Comparison of ENCODE assay signal across 9 cellular contexts in the genomic region with DNA sequence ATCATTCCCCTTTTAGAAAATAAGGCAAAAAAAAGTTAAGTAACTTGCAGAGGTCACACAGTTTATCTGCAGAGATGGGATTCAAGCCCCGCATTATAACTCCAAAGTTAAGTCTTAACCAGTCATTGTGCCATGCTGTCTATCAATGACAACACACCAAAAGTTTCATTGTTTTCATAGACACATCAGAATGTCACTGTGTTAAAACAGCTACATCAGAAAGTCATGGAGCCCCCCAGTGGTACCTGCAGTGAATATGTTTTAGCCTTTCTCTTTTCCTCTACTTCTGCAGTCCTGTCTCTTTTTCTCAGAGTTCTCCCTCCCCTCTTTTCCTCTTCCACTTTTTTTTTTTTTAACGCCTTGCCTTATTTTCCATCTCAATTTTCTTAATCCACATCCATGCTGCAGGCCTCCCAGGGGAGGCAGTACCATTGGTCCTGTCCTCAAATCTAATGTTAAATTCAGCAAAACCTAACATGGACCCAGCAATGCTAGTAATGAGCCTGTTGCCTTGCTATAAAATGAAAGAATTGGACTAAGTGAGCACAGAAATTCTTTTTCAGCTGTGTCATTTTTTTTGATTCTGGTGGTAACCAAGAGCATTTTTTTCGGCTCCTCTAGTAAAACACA. TPM values are rescaled to one million over a fixed set of nuclear protein-coding genes. Genes with fewer than 3 reads are reported as not detected.
A peak's percentile ranks its signal among the peaks of the same experiment; 100 is the strongest.
DNase-seq lines count a peak whose midpoint lies in the region; ATAC-seq and TF ChIP-seq lines count a peak whose summit lies in the region.
"Had no signal": no experiment of that assay in that cellular context is flagged by ENCODE, and none has a peak within 500 bp of the region (broad histone marks: within the 10 kb centered on the region; RNA-seq: fewer than 3 reads in every experiment).

No MANE protein-coding gene starts in this region.

- H3K4me3 Mint-ChIP-seq in effector memory CD8-positive, alpha-beta T cell: no peak overlapping the region
- H3K4me3 Mint-ChIP-seq: activated naive CD4-positive, alpha-beta T cell treated with anti-CD3 and anti-CD28 coated beads, Interleukin-2, amount 50 U/mL, for 24 hours had no signal

- CTCF ChIA-PET in PC-9 (lab: Charles Lee): interaction anchor here (0.6 to 0.8 kb wide), 4 partner anchors 88 to 718 kb away, joined by 4 to 12 read pairs (median 6); no protein-coding TSS in a partner anchor

- H3K36me3 Mint-ChIP-seq in effector memory CD8-positive, alpha-beta T cell (ENCODE audit: insufficient read depth): no peaks in the 10 kb centered on the region
- H3K36me3 Mint-ChIP-seq: activated naive CD4-positive, alpha-beta T cell treated with anti-CD3 and anti-CD28 coated beads, Interleukin-2, amount 50 U/mL, for 24 hours had no signal

- no TSS peak for BruUV-seq in PC-9 (replicated peaks; lab: Mats Ljungman, UMichigan)

- H3K4me2 ChIP-seq in PC-9: no peak overlapping the region

- H3K27me3 Mint-ChIP-seq in effector memory CD8-positive, alpha-beta T cell: peaks cover 40 to 68% of the 10 kb centered on the region in 2 donors

- intact Hi-C loops in heart left ventricle (cut with DNase I): loop anchor here in 7 of 10 donors (2.0 to 10.0 kb wide), 3 partner anchors 275 to 279 kb away; no protein-coding TSS in a partner anchor
- intact Hi-C loops in cardiac septum (cut with DNase I): loop anchor here (10.0 kb wide), 1 partner anchor 275 kb away; no protein-coding TSS in a partner anchor
- intact Hi-C loops in PC-9 (cut with micrococcal nuclease; ENCODE audit: unreplicated experiment): loop anchor here (1.0 to 5.0 kb wide), 4 partner anchors 37 to 279 kb away; no protein-coding TSS in a partner anchor

- H3K27ac ChIP-seq in heart left ventricle (no peak overlapping the region), PC-9 (no peak overlapping the region)

- H3K79me2 ChIP-seq in PC-9 (ENCODE audit: low read depth): no peaks in the 10 kb centered on the region

- H3K36me3 ChIP-seq in heart left ventricle (no peaks in the 10 kb centered on the region), PC-9 (ENCODE audit: low read depth) (no peaks in the 10 kb centered on the region)

- H3K27me3 ChIP-seq in heart left ventricle (peaks cover 0 to 46% (median 20%) of the 10 kb centered on the region in 9 donors), PC-9 (ENCODE audit: insufficient read depth, low read depth) (no peaks in the 10 kb centered on the region)

- H3K4me1 Mint-ChIP-seq in effector memory CD8-positive, alpha-beta T cell (ENCODE audit: low read depth in 2 of 2): peaks cover 0 to 2% of the 10 kb centered on the region in 2 donors

- 54 to 63% (median 56%) methylated on average over 3 of the region's 3 CpGs for WGBS in heart left ventricle, 4 donors

- H2AFZ ChIP-seq in PC-9: no peak overlapping the region

- no peak for DNase-seq in heart left ventricle
- DNase-seq in cardiac septum (ENCODE audit: low spot score): no peak
- DNase-seq in HuH-7 (ENCODE audit: low spot score): peak; percentile 63
- DNase-seq in PC-9: peak in 1 of 2 experiments; percentile 38
- no peak for DNase-seq in epithelial cell of proximal tubule (ENCODE audit: low read depth)
- no peak for DNase-seq in retinal pigment epithelial cell (ENCODE audit: low read depth)
- DNase-seq in effector memory CD8-positive, alpha-beta T cell: no peak
- DNase-seq in GM19240 (ENCODE audit: insufficient read length, low spot score): no peak

- H4K20me1 ChIP-seq in PC-9 (ENCODE audit: insufficient read depth): no peaks in the 10 kb centered on the region

- H3K9me3 Mint-ChIP-seq in effector memory CD8-positive, alpha-beta T cell: no peaks in the 10 kb centered on the region

- H3K27ac Mint-ChIP-seq in effector memory CD8-positive, alpha-beta T cell: no peak overlapping the region
- H3K27ac Mint-ChIP-seq: activated naive CD4-positive, alpha-beta T cell treated with anti-CD3 and anti-CD28 coated beads, Interleukin-2, amount 50 U/mL, for 24 hours had no signal

- peak in 1 of 4 donors; percentile 28 for ATAC-seq in heart left ventricle
- no peak for ATAC-seq in effector memory CD8-positive, alpha-beta T cell (replicated peaks)

- no peaks in the 10 kb centered on the region for H3K9me3 ChIP-seq in heart left ventricle
- H3K9me3 ChIP-seq in PC-9 (ENCODE audit: insufficient read depth, low read depth): no peaks in the 10 kb centered on the region

- POLR2A ChIA-PET in PC-9 (lab: Charles Lee; ENCODE audit: unreplicated experiment): no interaction called here

- no peaks in the 10 kb centered on the region for H3F3A ChIP-seq in PC-9 (ENCODE audit: insufficient read depth, low read depth)

- H3K9me2 ChIP-seq in PC-9 (ENCODE audit: insufficient read depth): no peaks in the 10 kb centered on the region

- peaks cover 0 to 19% (median 10%) of the 10 kb centered on the region in 12 donors for H3K4me1 ChIP-seq in heart left ventricle
- H3K4me1 ChIP-seq in PC-9 (replicated peaks; ENCODE audit: insufficient read depth): 0 out of 2 replicates have a peak, but pooled peaks cover 10% of the 10 kb centered on the region

- no peak overlapping the region for H3K4me3 ChIP-seq in heart left ventricle
- H3K4me3 ChIP-seq in PC-9: no peak overlapping the region
- H3K4me3 ChIP-seq in epithelial cell of proximal tubule (ENCODE audit: low read depth, low read length): no peak overlapping the region
- H3K4me3 ChIP-seq in retinal pigment epithelial cell (ENCODE audit: low read length): no peak overlapping the region

- TF ChIP-seq POLR2A in heart left ventricle (IDR thresholded peaks at IDR 0.05): no peak

- TF ChIP-seq CTCF in heart left ventricle (IDR thresholded peaks at IDR 0.05) (peak in 7 of 12 donors; percentile 21 to 51 (median 39)), PC-9 (conservative IDR thresholded peaks at IDR 0.05) (peak; percentile 71), epithelial cell of proximal tubule (conservative IDR thresholded peaks at IDR 0.05; ENCODE audit: low read depth, low read length) (peak; percentile 75), retinal pigment epithelial cell (conservative IDR thresholded peaks at IDR 0.05; ENCODE audit: low read depth, low read length) (peak; percentile 67)

RNA-seq across cellular contexts. Expression of a gene that starts 3.8 kb away (rescaled TPM):
- total RNA-seq in heart left ventricle: 1 to 10 TPM in 3 of 9 donors, under 1 TPM in 6; 0.07 to 2.5 (median 0.36) TPM
- under 1 TPM; 0.15 to 0.71 TPM for polyA plus RNA-seq in heart left ventricle
- 0.57 TPM for total RNA-seq in cardiac septum
- 40.3 and 42.6 TPM in 2 replicates for total RNA-seq in PC-9 (2021)
- total RNA-seq in epithelial cell of proximal tubule: 2.0 and 11.0 TPM in 2 replicates
